Comparison of ENCODE assay signal across 27 cellular contexts in the genomic region with DNA sequence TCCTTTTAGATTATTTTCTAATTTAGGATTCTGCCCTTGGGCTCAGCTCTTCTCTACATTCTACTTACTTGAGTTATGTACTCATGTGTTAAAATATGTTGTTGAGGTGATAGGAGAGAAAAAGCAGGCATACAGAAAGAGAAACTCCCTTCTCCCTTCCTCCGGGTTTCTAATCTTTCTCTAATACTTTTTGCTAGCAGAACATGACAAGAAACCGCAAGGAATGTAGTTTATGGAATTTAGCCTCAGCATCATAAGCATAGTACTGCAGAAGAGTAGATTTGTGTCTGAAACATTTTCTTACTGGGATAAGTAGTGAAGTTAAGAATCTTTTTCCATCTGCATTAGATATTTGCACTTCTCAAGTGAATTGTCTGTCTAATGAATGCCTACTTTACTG.
"Had no signal": no experiment of that assay in that cellular context is flagged by ENCODE, and none has a peak within 500 bp of the region (broad histone marks: within the 10 kb centered on the region; RNA-seq: fewer than 3 reads in every experiment).

No MANE protein-coding gene starts in this region.

- DNase-seq: colonic mucosa; dermis blood vessel endothelial cell; effector memory CD8-positive, alpha-beta T cell; erythroblast; esophagus squamous epithelium; foreskin fibroblast; gastrocnemius medialis; head of caudate nucleus; left colon; left ventricle myocardium inferior; lower lobe of right lung; naive thymus-derived CD8-positive, alpha-beta T cell; nephron progenitor cell; nucleus accumbens; stimulated activated CD4-positive, alpha-beta T cell treated with anti-CD3 and anti-CD28 coated beads, Interleukin-2, amount 100 ng/mL, for 24 hours; stimulated activated CD4-positive, alpha-beta T cell treated with anti-CD3 and anti-CD28 coated beads, Interleukin-4, amount 100 ng/mL, for 24 hours; stimulated activated naive CD4-positive, alpha-beta T cell treated with Interleukin-2 at 50 U/mL for 16 hours; stomach; upper lobe of right lung; uterus had no signal

- H3K9me3 ChIP-seq: colonic mucosa, esophagus squamous epithelium, gastrocnemius medialis, lower lobe of right lung, prostate gland, right atrium auricular region, thoracic aorta, upper lobe of right lung, uterus had no signal

- H3K36me3 ChIP-seq: colonic mucosa, esophagus squamous epithelium, gastrocnemius medialis, left ventricle myocardium inferior, lower lobe of right lung, prostate gland, right atrium auricular region, stomach, thoracic aorta, tibial nerve, upper lobe of right lung, uterus had no signal

- H3K27ac ChIP-seq: colonic mucosa, esophagus squamous epithelium, gastrocnemius medialis, hepatocyte, left ventricle myocardium inferior, lower lobe of right lung, prostate gland, right atrium auricular region, stomach, thoracic aorta, tibial nerve, upper lobe of right lung, uterus had no signal

- H3K4me3 ChIP-seq: colonic mucosa, esophagus squamous epithelium, gastrocnemius medialis, hepatocyte, left ventricle myocardium inferior, lower lobe of right lung, prostate gland, right atrium auricular region, stomach, thoracic aorta, tibial nerve, upper lobe of right lung, uterus had no signal

- ATAC-seq: effector memory CD8-positive, alpha-beta T cell; gastrocnemius medialis; left colon; lower lobe of right lung; naive thymus-derived CD8-positive, alpha-beta T cell; sciatic nerve; stimulated activated effector memory CD8-positive, alpha-beta T cell treated with anti-CD3 and anti-CD28 coated beads, Interleukin-12 subunit alpha, Interleukin-12 subunit beta, amount 100 ng/mL, for 72 hours; upper lobe of right lung had no signal

- H3K4me1 ChIP-seq: colonic mucosa, esophagus squamous epithelium, gastrocnemius medialis, lower lobe of right lung, prostate gland, right atrium auricular region, stomach, tibial nerve, upper lobe of right lung, uterus had no signal

- H3K27me3 ChIP-seq: colonic mucosa, esophagus squamous epithelium, gastrocnemius medialis, hepatocyte, right atrium auricular region, stomach, tibial nerve, upper lobe of right lung, uterus had no signal
